8 cellular contexts compared by ENCODE assay signal in the genomic region with DNA sequence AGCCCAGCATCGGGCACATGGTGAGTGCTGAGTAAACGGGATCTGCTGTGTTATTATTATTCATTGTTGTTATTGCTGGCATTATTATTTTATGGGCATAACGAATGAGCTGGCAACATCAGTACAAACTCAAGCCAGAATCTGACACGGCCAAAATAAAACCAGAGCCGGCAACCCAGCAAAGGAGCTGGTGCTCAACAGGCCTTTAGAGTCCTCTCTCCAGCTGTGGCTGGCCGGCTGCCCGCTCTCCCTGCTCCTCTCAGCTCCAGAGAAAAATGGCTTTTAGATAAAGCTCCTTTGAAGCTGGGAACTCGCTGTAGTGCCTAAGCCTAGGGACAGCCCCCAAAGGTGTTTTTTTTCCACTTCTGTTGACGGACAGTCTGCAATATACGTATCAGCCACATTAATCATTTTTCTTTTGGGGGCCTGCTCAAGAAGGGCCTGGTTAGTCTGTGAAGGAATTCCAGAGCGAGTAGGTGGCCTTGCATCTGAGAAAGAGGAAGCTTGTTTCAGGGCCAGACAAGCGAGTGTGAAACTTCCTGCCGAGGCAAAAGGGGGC.
DNase-seq lines count a peak whose midpoint lies in the region; ATAC-seq and TF ChIP-seq lines count a peak whose summit lies in the region.

No MANE protein-coding gene starts in this region.

- H3K4me1 ChIP-seq in OCI-LY3 (ENCODE audit: low read length): peaks cover 14% of the 10 kb centered on the region
- no peaks in the 10 kb centered on the region for H3K4me1 ChIP-seq in effector memory CD4-positive, alpha-beta T cell (ENCODE audit: control insufficient read depth, insufficient read depth, low read length, poor library complexity, severe bottlenecking)

- H3K4me2 ChIP-seq in OCI-LY3 (ENCODE audit: low read length): peak overlapping the region; percentile 78

- H3K36me3 ChIP-seq in OCI-LY3 (replicated peaks; ENCODE audit: low read depth, low read length): no peaks in the 10 kb centered on the region
- H3K36me3 ChIP-seq in effector memory CD4-positive, alpha-beta T cell (ENCODE audit: control insufficient read depth, insufficient read depth, low read length): no peaks in the 10 kb centered on the region

- H3K4me1 Mint-ChIP-seq in progenitor cell of endocrine pancreas (ENCODE audit: low read depth): peaks cover 8% of the 10 kb centered on the region
- peaks cover 5% of the 10 kb centered on the region for H3K4me1 Mint-ChIP-seq in activated CD4-positive, alpha-beta T cell treated with anti-CD3 and anti-CD28 coated beads for 36 hours

- H3K9me3 Mint-ChIP-seq in progenitor cell of endocrine pancreas (ENCODE audit: low read depth): no peaks in the 10 kb centered on the region
- H3K9me3 Mint-ChIP-seq in activated CD4-positive, alpha-beta T cell treated with anti-CD3 and anti-CD28 coated beads for 36 hours (ENCODE audit: low read depth): peaks cover 5% of the 10 kb centered on the region

- no peaks in the 10 kb centered on the region for H3K9me3 ChIP-seq in OCI-LY3 (ENCODE audit: insufficient read depth, low read length)
- no peaks in the 10 kb centered on the region for H3K9me3 ChIP-seq in effector memory CD4-positive, alpha-beta T cell (ENCODE audit: control insufficient read depth, low read length)

- CTCF ChIA-PET in activated CD4-positive, alpha-beta T cell treated with anti-CD3 and anti-CD28 coated beads for 36 hours (lab: Charles Lee): interaction anchor here (0.6 kb wide), 1 partner anchor 1569 kb away, joined by 3 read pairs; no protein-coding TSS in a partner anchor

- H3K79me2 ChIP-seq in OCI-LY3 (ENCODE audit: low read length): no peaks in the 10 kb centered on the region

- POLR2A ChIA-PET in activated CD4-positive, alpha-beta T cell treated with anti-CD3 and anti-CD28 coated beads for 36 hours (lab: Charles Lee): no interaction called here

- no peaks in the 10 kb centered on the region for H3K36me3 Mint-ChIP-seq in progenitor cell of endocrine pancreas (ENCODE audit: insufficient read depth)
- H3K36me3 Mint-ChIP-seq in activated CD4-positive, alpha-beta T cell treated with anti-CD3 and anti-CD28 coated beads for 36 hours (ENCODE audit: low read depth): no peaks in the 10 kb centered on the region

- no peaks in the 10 kb centered on the region for H4K20me1 ChIP-seq in OCI-LY3 (ENCODE audit: insufficient read depth, low read length)

- H3K4me3 Mint-ChIP-seq in progenitor cell of endocrine pancreas (ENCODE audit: low read depth): no peak overlapping the region
- H3K4me3 Mint-ChIP-seq in activated CD4-positive, alpha-beta T cell treated with anti-CD3 and anti-CD28 coated beads for 36 hours: no peak overlapping the region

- H3K27ac Mint-ChIP-seq in progenitor cell of endocrine pancreas: peak overlapping the region; percentile 37
- H3K27ac Mint-ChIP-seq in activated CD4-positive, alpha-beta T cell treated with anti-CD3 and anti-CD28 coated beads for 36 hours: no peak overlapping the region

- intact Hi-C loops in activated CD4-positive, alpha-beta T cell treated with anti-CD3 and anti-CD28 coated beads for 36 hours (cut with DNase I, micrococcal nuclease): no loop called here

- H3K27me3 ChIP-seq in OCI-LY3 (ENCODE audit: low read depth, low read length): peaks cover 6% of the 10 kb centered on the region; the same call in 1 of the 2 replicates
- H3K27me3 ChIP-seq in effector memory CD4-positive, alpha-beta T cell (replicated peaks; ENCODE audit: control insufficient read depth, insufficient read depth, low read length, poor library complexity, severe bottlenecking): no peaks in the 10 kb centered on the region

- peak overlapping the region; percentile 64 for H2AFZ ChIP-seq in OCI-LY3 (ENCODE audit: low read depth, low read length)

- H3K4me3 ChIP-seq in OCI-LY3 (ENCODE audit: low read length) (peak overlapping the region; percentile 69), foreskin fibroblast (ENCODE audit: low read depth in 1 of 2, low read length in 2 of 2) (no peak overlapping the region)
- no peak overlapping the region for H3K4me3 ChIP-seq in effector memory CD4-positive, alpha-beta T cell (ENCODE audit: insufficient read depth, low read depth, low read length, poor library complexity, severe bottlenecking)

- H3K9ac ChIP-seq in OCI-LY3 (ENCODE audit: low read length): peak overlapping the region; percentile 24; the same call in 1 of the 2 replicates

- TF ChIP-seq CTCF in OCI-LY3 (IDR thresholded peaks at IDR 0.05; ENCODE audit: low read depth, low read length) (no peak), foreskin fibroblast (IDR thresholded peaks at IDR 0.05; ENCODE audit: low read depth, low read length) (no peak), progenitor cell of endocrine pancreas (IDR thresholded peaks at IDR 0.05; ENCODE audit: unreplicated experiment) (no peak)

- H3K27ac ChIP-seq in OCI-LY3 (ENCODE audit: low read length): no peak overlapping the region
- H3K27ac ChIP-seq in effector memory CD4-positive, alpha-beta T cell (ENCODE audit: insufficient read depth, low read length, poor library complexity, severe bottlenecking): no peak overlapping the region

- DNase-seq in GM03348 (ENCODE audit: low spot score) (peak; percentile 78), foreskin fibroblast (peak; percentile 48 to 82), progenitor cell of endocrine pancreas (ENCODE audit: low spot score, unreplicated experiment) (no peak), NCI-H128 (lab: John Stamatoyannopoulos, UW; ENCODE audit: unreplicated experiment) (no peak), activated gamma-delta T cell (lab: John Stamatoyannopoulos, UW) (no peak)
- no peak for DNase-seq in activated CD4-positive, alpha-beta T cell treated with anti-CD3 and anti-CD28 coated beads for 36 hours
- DNase-seq in effector memory CD4-positive, alpha-beta T cell: no peak

- peaks cover 12% of the 10 kb centered on the region for H3K27me3 Mint-ChIP-seq in progenitor cell of endocrine pancreas
- H3K27me3 Mint-ChIP-seq in activated CD4-positive, alpha-beta T cell treated with anti-CD3 and anti-CD28 coated beads for 36 hours: no peaks in the 10 kb centered on the region

- ATAC-seq in activated CD4-positive, alpha-beta T cell treated with anti-CD3 and anti-CD28 coated beads for 36 hours: no peak

Comparison
In these comparisons a context has a peak if more than half of its experiments do, and no peak if none do; other contexts are left out.
1. DNase-seq: peak in GM03348 (single experiment) and foreskin fibroblast (2 of 2); none in progenitor cell of endocrine pancreas (single experiment), activated CD4-positive, alpha-beta T cell treated with anti-CD3 and anti-CD28 coated beads for 36 hours (single experiment), NCI-H128 (single experiment), activated gamma-delta T cell (single experiment) and effector memory CD4-positive, alpha-beta T cell (0 of 3).